ENCODE assay signal across 2 cellular contexts in the genomic region with DNA sequence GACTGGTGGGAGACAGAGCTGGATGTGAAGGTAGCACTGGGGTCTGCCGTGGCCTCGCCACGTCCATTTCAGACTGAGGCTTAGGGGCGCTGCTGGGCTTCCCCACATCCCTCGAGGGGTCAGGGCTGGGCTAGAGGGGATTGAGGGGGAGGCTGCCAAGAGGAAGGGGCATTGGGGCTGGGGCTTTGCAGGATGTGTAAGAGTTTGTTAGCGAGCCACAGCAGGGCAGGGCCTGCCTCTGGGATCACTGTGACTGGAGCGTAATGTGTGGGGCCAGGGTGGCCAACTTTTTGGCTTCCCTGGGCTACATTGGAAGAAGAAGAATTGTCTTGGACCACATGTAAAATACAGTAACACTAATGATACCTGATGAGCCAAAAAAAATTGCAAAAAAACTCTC.
TF ChIP-seq lines count a peak whose summit lies in the region.

No MANE protein-coding gene starts in this region.

TF ChIP-seq in HCT116, 20 proteins besides CTCF, POLR2A, EP300 and RAD21:
- TF ChIP-seq, protein P1, sequence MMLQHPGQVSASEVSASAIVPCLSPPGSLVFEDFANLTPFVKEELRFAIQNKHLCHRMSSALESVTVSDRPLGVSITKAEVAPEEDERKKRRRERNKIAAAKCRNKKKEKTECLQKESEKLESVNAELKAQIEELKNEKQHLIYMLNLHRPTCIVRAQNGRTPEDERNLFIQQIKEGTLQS (IDR thresholded peaks at IDR 0.05): no peak
- no peak for TF ChIP-seq EZH2 (IDR thresholded peaks at IDR 0.05)
- no peak for TF ChIP-seq SRF (IDR thresholded peaks at IDR 0.05; ENCODE audit: low read depth)
- no peak for TF ChIP-seq ZFX (IDR thresholded peaks at IDR 0.05)
- no peak for TF ChIP-seq FOSL1 (IDR thresholded peaks at IDR 0.05; ENCODE audit: low read depth)
- no peak for TF ChIP-seq EZH2phosphoT487 (IDR thresholded peaks at IDR 0.05; ENCODE audit: borderline replicate concordance)
- TF ChIP-seq, protein P2, sequence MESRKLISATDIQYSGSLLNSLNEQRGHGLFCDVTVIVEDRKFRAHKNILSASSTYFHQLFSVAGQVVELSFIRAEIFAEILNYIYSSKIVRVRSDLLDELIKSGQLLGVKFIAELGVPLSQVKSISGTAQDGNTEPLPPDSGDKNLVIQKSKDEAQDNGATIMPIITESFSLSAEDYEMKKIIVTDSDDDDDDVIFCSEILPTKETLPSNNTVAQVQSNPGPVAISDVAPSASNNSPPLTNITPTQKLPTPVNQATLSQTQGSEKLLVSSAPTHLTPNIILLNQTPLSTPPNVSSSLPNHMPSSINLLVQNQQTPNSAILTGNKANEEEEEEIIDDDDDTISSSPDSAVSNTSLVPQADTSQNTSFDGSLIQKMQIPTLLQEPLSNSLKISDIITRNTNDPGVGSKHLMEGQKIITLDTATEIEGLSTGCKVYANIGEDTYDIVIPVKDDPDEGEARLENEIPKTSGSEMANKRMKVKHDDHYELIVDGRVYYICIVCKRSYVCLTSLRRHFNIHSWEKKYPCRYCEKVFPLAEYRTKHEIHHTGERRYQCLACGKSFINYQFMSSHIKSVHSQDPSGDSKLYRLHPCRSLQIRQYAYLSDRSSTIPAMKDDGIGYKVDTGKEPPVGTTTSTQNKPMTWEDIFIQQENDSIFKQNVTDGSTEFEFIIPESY (IDR thresholded peaks at IDR 0.05; ENCODE audit: extremely low read depth, insufficient replicate concordance, low read length): no peak
- no peak for TF ChIP-seq ZNF274 (IDR thresholded peaks at IDR 0.05; ENCODE audit: low read depth, low read length)
- no peak for TF ChIP-seq CBX3 (IDR thresholded peaks at IDR 0.05; ENCODE audit: low read depth)
- TF ChIP-seq SP1 (IDR thresholded peaks at IDR 0.05; ENCODE audit: low read depth): no peak
- no peak for TF ChIP-seq SIN3A (IDR thresholded peaks at IDR 0.05; ENCODE audit: low read depth)
- no peak for TF ChIP-seq CEBPB (IDR thresholded peaks at IDR 0.05; ENCODE audit: low read depth)
- TF ChIP-seq, protein P3, sequence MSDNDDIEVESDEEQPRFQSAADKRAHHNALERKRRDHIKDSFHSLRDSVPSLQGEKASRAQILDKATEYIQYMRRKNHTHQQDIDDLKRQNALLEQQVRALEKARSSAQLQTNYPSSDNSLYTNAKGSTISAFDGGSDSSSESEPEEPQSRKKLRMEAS (IDR thresholded peaks at IDR 0.05): no peak

TF ChIP-seq in GM12878, 131 proteins besides CTCF, POLR2A, EP300 and RAD21:
- TF ChIP-seq, protein P4, sequence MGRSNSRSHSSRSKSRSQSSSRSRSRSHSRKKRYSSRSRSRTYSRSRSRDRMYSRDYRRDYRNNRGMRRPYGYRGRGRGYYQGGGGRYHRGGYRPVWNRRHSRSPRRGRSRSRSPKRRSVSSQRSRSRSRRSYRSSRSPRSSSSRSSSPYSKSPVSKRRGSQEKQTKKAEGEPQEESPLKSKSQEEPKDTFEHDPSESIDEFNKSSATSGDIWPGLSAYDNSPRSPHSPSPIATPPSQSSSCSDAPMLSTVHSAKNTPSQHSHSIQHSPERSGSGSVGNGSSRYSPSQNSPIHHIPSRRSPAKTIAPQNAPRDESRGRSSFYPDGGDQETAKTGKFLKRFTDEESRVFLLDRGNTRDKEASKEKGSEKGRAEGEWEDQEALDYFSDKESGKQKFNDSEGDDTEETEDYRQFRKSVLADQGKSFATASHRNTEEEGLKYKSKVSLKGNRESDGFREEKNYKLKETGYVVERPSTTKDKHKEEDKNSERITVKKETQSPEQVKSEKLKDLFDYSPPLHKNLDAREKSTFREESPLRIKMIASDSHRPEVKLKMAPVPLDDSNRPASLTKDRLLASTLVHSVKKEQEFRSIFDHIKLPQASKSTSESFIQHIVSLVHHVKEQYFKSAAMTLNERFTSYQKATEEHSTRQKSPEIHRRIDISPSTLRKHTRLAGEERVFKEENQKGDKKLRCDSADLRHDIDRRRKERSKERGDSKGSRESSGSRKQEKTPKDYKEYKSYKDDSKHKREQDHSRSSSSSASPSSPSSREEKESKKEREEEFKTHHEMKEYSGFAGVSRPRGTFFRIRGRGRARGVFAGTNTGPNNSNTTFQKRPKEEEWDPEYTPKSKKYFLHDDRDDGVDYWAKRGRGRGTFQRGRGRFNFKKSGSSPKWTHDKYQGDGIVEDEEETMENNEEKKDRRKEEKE (IDR thresholded peaks at IDR 0.05): no peak
- TF ChIP-seq JUND (IDR thresholded peaks at IDR 0.05; ENCODE audit: low read depth, low read length) (no peak), EED (IDR thresholded peaks at IDR 0.05; ENCODE audit: low read depth) (no peak), NR2C2 (IDR thresholded peaks at IDR 0.05; ENCODE audit: borderline replicate concordance, control insufficient read depth, insufficient read length, low read depth) (no peak), SP1 (IDR thresholded peaks at IDR 0.05; ENCODE audit: low read depth, low read length) (no peak), CEBPZ (IDR thresholded peaks at IDR 0.05; ENCODE audit: low read depth, low read length) (no peak), YY1 (IDR thresholded peaks at IDR 0.05; ENCODE audit: low read depth, low read length) (no peak), CREB1 (IDR thresholded peaks at IDR 0.05; ENCODE audit: low read depth) (no peak), POU2F2 (IDR thresholded peaks at IDR 0.05; ENCODE audit: borderline replicate concordance, low read depth, low read length) (no peak), TCF3 (IDR thresholded peaks at IDR 0.05; ENCODE audit: borderline replicate concordance, insufficient read depth, low read depth, low read length) (no peak)
TF ChIP-seq in GM12878: peak in this region for 0.
